In genomic region chr6:69162811-69163210, GRCh38 we compare ENCODE assay signal across 15 cellular contexts.
"Had no signal": no experiment of that assay in that cellular context is flagged by ENCODE, and none has a peak within 500 bp of the region (broad histone marks: within the 10 kb centered on the region; RNA-seq: fewer than 3 reads in every experiment).

No MANE protein-coding gene starts in this region.

- H3K4me1 ChIP-seq: tibial artery, uterus had no signal

- H2AFZ ChIP-seq: hepatocyte had no signal

- H3K27ac ChIP-seq: coronary artery, hepatocyte, right atrium auricular region, tibial artery, uterus had no signal

- H3K4me3 ChIP-seq: coronary artery, hepatocyte, lung, right atrium auricular region, tibial artery, uterus had no signal

- H3K9me3 ChIP-seq: tibial artery, uterus had no signal

- H3K79me2 ChIP-seq: hepatocyte had no signal

- H3K36me3 ChIP-seq: right atrium auricular region, tibial artery, uterus had no signal

- H3K4me2 ChIP-seq: hepatocyte had no signal

- H3K27me3 ChIP-seq: hepatocyte, right atrium auricular region, tibial artery, uterus had no signal

- ATAC-seq: activated T-cell treated with anti-CD3 and anti-CD28 coated beads, Interleukin-2, amount 50 U/mL, for 4 hours; stimulated activated memory B cell treated with anti-CD40 and anti-IgM and Interleukin-4, amounts not matched to agents 10 μg/mL and 1 μg/mL and 100 μg/mL, for 72 hours had no signal

- DNase-seq: activated CD4-positive, alpha-beta T cell treated with anti-CD3 and anti-CD28 coated beads, Interleukin-2, amount 50 U/mL, for 4 hours; activated CD4-positive, CD25-positive, alpha-beta regulatory T cell treated with anti-CD3 and anti-CD28 coated beads, Interleukin-2, amount 50 U/mL, for 72 hours; activated gamma-delta T cell; activated naive CD8-positive, alpha-beta T cell treated with anti-CD3 and anti-CD28 coated beads for 36 hours; activated T-cell treated with anti-CD3 and anti-CD28 coated beads, Interleukin-2, amount 50 U/mL, for 4 hours; anterior cingulate cortex; effector CD4-positive, alpha-beta T cell; naive B cell; tibial artery; uterus had no signal
